ENCODE assay signal across 14 cellular contexts in the genomic region with DNA sequence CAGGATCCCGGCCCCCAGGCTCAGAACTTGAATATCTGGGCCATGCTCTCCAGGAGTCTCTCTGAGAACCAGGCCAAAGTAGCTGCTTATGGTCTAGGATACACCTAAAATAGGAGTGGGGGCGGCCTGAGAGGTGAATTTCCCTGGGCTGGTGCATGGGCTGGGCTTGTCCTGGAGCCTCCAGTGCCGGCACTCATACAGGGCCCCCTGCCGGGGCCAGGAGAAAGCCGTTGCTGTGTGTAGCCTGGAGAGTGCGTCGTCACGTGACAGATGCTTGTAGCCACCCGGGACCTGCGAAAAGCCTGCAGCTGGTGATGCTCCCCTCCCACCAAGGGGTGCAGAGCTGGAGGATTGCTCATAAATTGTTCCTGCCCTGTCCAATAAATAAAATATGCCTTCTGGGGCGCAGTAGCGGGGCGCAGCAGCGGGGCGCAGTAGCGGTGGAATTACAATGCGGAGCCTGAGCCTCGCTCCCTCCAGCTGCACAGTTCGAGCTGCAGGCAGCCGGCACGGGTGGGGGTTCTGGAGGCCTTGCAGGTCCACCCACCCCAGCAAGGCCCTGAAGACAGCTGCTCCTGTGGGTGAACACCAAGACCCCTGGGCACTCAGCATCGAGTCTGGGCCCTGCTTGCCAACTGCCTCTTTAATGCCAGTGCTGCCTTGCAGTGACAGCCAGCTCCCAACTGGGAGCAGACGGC.
DNase-seq lines count a peak whose midpoint lies in the region; ATAC-seq and TF ChIP-seq lines count a peak whose summit lies in the region.
"Had no signal": no experiment of that assay in that cellular context is flagged by ENCODE, and none has a peak within 500 bp of the region (broad histone marks: within the 10 kb centered on the region; RNA-seq: fewer than 3 reads in every experiment).

No MANE protein-coding gene starts in this region.

- H2AFZ ChIP-seq in neural progenitor cell (replicated peaks): no peak overlapping the region

- peak; percentile 67 for DNase-seq in NCI-H2107 treated with DMSO at 0.1 percent for 48 hours (lab: John Stamatoyannopoulos, UW; ENCODE audit: unreplicated experiment)
- DNase-seq in endodermal cell: peak; percentile 92
- peak; percentile 78 for DNase-seq in neural progenitor cell (ENCODE audit: low spot score)
- no peak for DNase-seq in left lobe of liver (ENCODE audit: low spot score)
- DNase-seq in HCEC 1CT: no peak
- DNase-seq: effector memory CD4-positive, alpha-beta T cell; Kasumi-1; mesenchymal stem cell had no signal

- H3K27ac ChIP-seq in BLaER1 (no peak overlapping the region), endodermal cell (ENCODE audit: low read depth, low read length) (no peak overlapping the region), neural progenitor cell (no peak overlapping the region)
- H3K27ac ChIP-seq: C4-2B, heart left ventricle, SJSA1 had no signal

- H3K9me3 Mint-ChIP-seq in endodermal cell: peaks cover 4% of the 10 kb centered on the region
- H3K9me3 Mint-ChIP-seq in neural progenitor cell: no peaks in the 10 kb centered on the region

- H3K4me3 Mint-ChIP-seq in endodermal cell (no peak overlapping the region), neural progenitor cell (no peak overlapping the region)

- H4K20me1 ChIP-seq in BLaER1: no peaks in the 10 kb centered on the region
- no peaks in the 10 kb centered on the region for H4K20me1 ChIP-seq in neural progenitor cell (ENCODE audit: low read depth)

- H3K79me2 ChIP-seq in neural progenitor cell (ENCODE audit: low read depth): no peaks in the 10 kb centered on the region

- WGBS in endodermal cell (ENCODE audit: insufficient coverage in 1 of 2, insufficient read length in 1 of 2), 2 experiments: 72% methylated on average over 21 to 23 of the region's 23 CpGs

- no peak overlapping the region for H3K9ac ChIP-seq in BLaER1
- no peak overlapping the region for H3K9ac ChIP-seq in endodermal cell (ENCODE audit: extremely low read depth, low read length, poor library complexity, severe bottlenecking)
- no peak overlapping the region for H3K9ac ChIP-seq in neural progenitor cell

- no peaks in the 10 kb centered on the region for H3K36me3 ChIP-seq in BLaER1
- H3K36me3 ChIP-seq in endodermal cell (ENCODE audit: control insufficient read depth, insufficient read depth, low read length): no peaks in the 10 kb centered on the region
- H3K36me3 ChIP-seq in neural progenitor cell: no peaks in the 10 kb centered on the region
- H3K36me3 ChIP-seq: heart left ventricle, SJSA1 had no signal

- ATAC-seq in GM21737 (IDR thresholded peaks at IDR 0.05; ENCODE audit: unreplicated experiment) (no peak), left lobe of liver (no peak)
- no peak for ATAC-seq in activated CD4-positive, CD25-positive, alpha-beta regulatory T cell treated with anti-CD3 and anti-CD28 coated beads, Interleukin-2, amount 50 U/mL, for 24 hours

- H3K27ac Mint-ChIP-seq in endodermal cell (no peak overlapping the region), neural progenitor cell (no peak overlapping the region)

- H3K4me1 ChIP-seq in BLaER1 (peaks cover 16% of the 10 kb centered on the region), endodermal cell (ENCODE audit: control insufficient read depth, insufficient read depth, low read length) (no peaks in the 10 kb centered on the region), neural progenitor cell (peaks cover 10% of the 10 kb centered on the region)
- H3K4me1 ChIP-seq: heart left ventricle, SJSA1 had no signal

- TF ChIP-seq CTCF in endodermal cell (conservative IDR thresholded peaks at IDR 0.05): peak; percentile 36
- TF ChIP-seq CTCF in neural progenitor cell (IDR thresholded peaks at IDR 0.05): no peak

- no peaks in the 10 kb centered on the region for H3K27me3 ChIP-seq in BLaER1
- H3K27me3 ChIP-seq in endodermal cell (ENCODE audit: control insufficient read depth, insufficient read depth, low read length, poor library complexity, severe bottlenecking): no peaks in the 10 kb centered on the region
- H3K27me3 ChIP-seq in neural progenitor cell: no peaks in the 10 kb centered on the region

- H3F3A ChIP-seq in neural progenitor cell (ENCODE audit: low read depth): no peaks in the 10 kb centered on the region

- no peaks in the 10 kb centered on the region for H3K36me3 Mint-ChIP-seq in endodermal cell (ENCODE audit: low read depth)
- H3K36me3 Mint-ChIP-seq in neural progenitor cell: no peaks in the 10 kb centered on the region

- H3K4me2 ChIP-seq in BLaER1: peak overlapping the region; percentile 36
- peak overlapping the region; percentile 15 for H3K4me2 ChIP-seq in neural progenitor cell

- no peak overlapping the region for H3K4me3 ChIP-seq in BLaER1
- no peak overlapping the region for H3K4me3 ChIP-seq in endodermal cell (ENCODE audit: low read length)
- H3K4me3 ChIP-seq in neural progenitor cell: no peak overlapping the region
- H3K4me3 ChIP-seq: heart left ventricle, SJSA1 had no signal

- H3K4me1 Mint-ChIP-seq in endodermal cell (no peaks in the 10 kb centered on the region), neural progenitor cell (peaks cover 9% of the 10 kb centered on the region)

- H3K27me3 Mint-ChIP-seq in endodermal cell (ENCODE audit: insufficient read depth): peaks cover 5% of the 10 kb centered on the region
- peaks cover 2% of the 10 kb centered on the region for H3K27me3 Mint-ChIP-seq in neural progenitor cell (ENCODE audit: insufficient read depth, low read depth)

- peaks cover 11% of the 10 kb centered on the region for H3K9me3 ChIP-seq in BLaER1
- H3K9me3 ChIP-seq in endodermal cell (ENCODE audit: control insufficient read depth, low read length): no peaks in the 10 kb centered on the region
- no peaks in the 10 kb centered on the region for H3K9me3 ChIP-seq in neural progenitor cell (ENCODE audit: low read depth)

Comparison
In these comparisons a context has a peak if more than half of its experiments do, and no peak if none do; other contexts are left out.
1. DNase-seq: peak in NCI-H2107 treated with DMSO at 0.1 percent for 48 hours (single experiment), endodermal cell (single experiment) and neural progenitor cell (single experiment); none in left lobe of liver (single experiment) and HCEC 1CT (single experiment).